Comparison of ENCODE assay signal across 1 cellular context in genomic region chr10:89029201-89029600, GRCh38.
TF ChIP-seq lines count a peak whose summit lies in the region.

No MANE protein-coding gene starts in this region.

TF ChIP-seq in IMR-90, 13 proteins besides CTCF, POLR2A, EP300 and RAD21 (continued from another document):
- TF ChIP-seq ELK1 (IDR thresholded peaks at IDR 0.05; ENCODE audit: borderline replicate concordance, low read depth, low read length): no peak
- TF ChIP-seq CEBPB (IDR thresholded peaks at IDR 0.05; ENCODE audit: low read depth, low read length): no peak
- TF ChIP-seq MAFK (IDR thresholded peaks at IDR 0.05; ENCODE audit: low read depth, low read length): no peak
